ENCODE assay signal across 23 cellular contexts in genomic region chr3:151213151-151213550, GRCh38.
A peak's percentile ranks its signal among the peaks of the same experiment; 100 is the strongest.
DNase-seq lines count a peak whose midpoint lies in the region; ATAC-seq and TF ChIP-seq lines count a peak whose summit lies in the region.
"Had no signal": no experiment of that assay in that cellular context is flagged by ENCODE, and none has a peak within 500 bp of the region (broad histone marks: within the 10 kb centered on the region; RNA-seq: fewer than 3 reads in every experiment).

No MANE protein-coding gene starts in this region.

- H3K4me3 Mint-ChIP-seq in dendritic cell treated with granulocyte-macrophage colony-stimulating factor and Interleukin-4, amounts not matched to agents 40 ng/mL and 50 ng/mL, for 4 days, result no peak overlapping the region
- H3K4me3 Mint-ChIP-seq in nephron progenitor cell, result no peak overlapping the region
- H3K4me3 Mint-ChIP-seq: B cell; CD4-positive, alpha-beta memory T cell; CD4-positive, CD25-positive, alpha-beta regulatory T cell; CD8-positive, alpha-beta memory T cell had no signal

- peaks cover 67% of the 10 kb centered on the region for H3K4me1 Mint-ChIP-seq in dendritic cell treated with granulocyte-macrophage colony-stimulating factor and Interleukin-4, amounts not matched to agents 40 ng/mL and 50 ng/mL, for 4 days (ENCODE audit: low read depth)
- H3K4me1 Mint-ChIP-seq in nephron progenitor cell, result peaks cover 7% of the 10 kb centered on the region

- no peak for ATAC-seq in HG03565 (IDR thresholded peaks at IDR 0.05; ENCODE audit: unreplicated experiment)
- ATAC-seq: GM12878 had no signal

- no peaks in the 10 kb centered on the region for H3K27me3 Mint-ChIP-seq in dendritic cell treated with granulocyte-macrophage colony-stimulating factor and Interleukin-4, amounts not matched to agents 40 ng/mL and 50 ng/mL, for 4 days
- no peaks in the 10 kb centered on the region for H3K27me3 Mint-ChIP-seq in nephron progenitor cell (ENCODE audit: low read depth, poor library complexity)
- H3K27me3 Mint-ChIP-seq: B cell; CD4-positive, alpha-beta memory T cell had no signal

- intact Hi-C loops in dendritic cell treated with granulocyte-macrophage colony-stimulating factor and Interleukin-4, amounts not matched to agents 40 ng/mL and 50 ng/mL, for 4 days (cut with micrococcal nuclease), result no loop called here

- no peaks in the 10 kb centered on the region for H3K9me3 Mint-ChIP-seq in dendritic cell treated with granulocyte-macrophage colony-stimulating factor and Interleukin-4, amounts not matched to agents 40 ng/mL and 50 ng/mL, for 4 days
- H3K9me3 Mint-ChIP-seq in nephron progenitor cell, result no peaks in the 10 kb centered on the region
- H3K9me3 Mint-ChIP-seq: CD4-positive, alpha-beta memory T cell; CD4-positive, CD25-positive, alpha-beta regulatory T cell; CD8-positive, alpha-beta memory T cell had no signal

- peak overlapping the region; percentile 41 for H3K27ac Mint-ChIP-seq in dendritic cell treated with granulocyte-macrophage colony-stimulating factor and Interleukin-4, amounts not matched to agents 40 ng/mL and 50 ng/mL, for 4 days
- H3K27ac Mint-ChIP-seq in nephron progenitor cell, result peak overlapping the region; percentile 9
- H3K27ac Mint-ChIP-seq: B cell; CD4-positive, alpha-beta memory T cell; CD4-positive, CD25-positive, alpha-beta regulatory T cell had no signal

- peak; percentile 3 for DNase-seq in MV-4-11 (lab: John Stamatoyannopoulos, UW)
- DNase-seq in nephron progenitor cell, result no peak
- DNase-seq in NCI-H226, result no peak
- DNase-seq in AG08395 (ENCODE audit: low spot score), result no peak
- DNase-seq in islet precursor cell, result no peak
- DNase-seq: 8988T; ACHN; AML-193; CD4-positive, alpha-beta memory T cell; CD4-positive, CD25-positive, alpha-beta regulatory T cell; CD8-positive, alpha-beta memory T cell; COR-L47; DMS 273 treated with DMSO at 0.1 percent for 48 hours; DMS153; DMS53; DMS79; DND-41; EL; GDM1 had no signal

- no peak for TF ChIP-seq CTCF in nephron progenitor cell (IDR thresholded peaks at IDR 0.05)

- peaks cover 29% of the 10 kb centered on the region for H3K36me3 Mint-ChIP-seq in dendritic cell treated with granulocyte-macrophage colony-stimulating factor and Interleukin-4, amounts not matched to agents 40 ng/mL and 50 ng/mL, for 4 days (ENCODE audit: low read depth)
- H3K36me3 Mint-ChIP-seq in nephron progenitor cell (ENCODE audit: low read depth), result peaks cover 6% of the 10 kb centered on the region
- H3K36me3 Mint-ChIP-seq: CD4-positive, alpha-beta memory T cell; CD4-positive, CD25-positive, alpha-beta regulatory T cell had no signal
